ENCODE assay signal across 19 cellular contexts in genomic region chr9:130599625-130600024, GRCh38. TPM values are rescaled to one million over a fixed set of nuclear protein-coding genes. Genes with fewer than 3 reads are reported as not detected.
DNase-seq lines count a peak whose midpoint lies in the region; ATAC-seq, FAIRE-seq and TF ChIP-seq lines count a peak whose summit lies in the region.
"Had no signal": no experiment of that assay in that cellular context is flagged by ENCODE, and none has a peak within 500 bp of the region (broad histone marks: within the 10 kb centered on the region; RNA-seq: fewer than 3 reads in every experiment).

No MANE protein-coding gene starts in this region.

- POLR2A ChIA-PET in AG04450 (lab: Yijun Ruan, JAX) (no interaction called here), H1 (lab: Charles Lee; ENCODE audit: partially characterized antibody) (interaction anchor here (1.7 kb wide), 1 partner anchor 15 kb away, joined by 5 read pairs; no protein-coding TSS in a partner anchor)

- H4K91ac ChIP-seq in H9 (ENCODE audit: insufficient read length, low read depth, low read length) (no peak overlapping the region), H1 (replicated peaks; ENCODE audit: insufficient read length, low read length) (no peak overlapping the region)

- H3K9me3 ChIP-seq in AG04450 (ENCODE audit: control insufficient read depth, insufficient read depth, low read length) (no peaks in the 10 kb centered on the region), H9 (ENCODE audit: control insufficient read depth, low read depth, low read length) (no peaks in the 10 kb centered on the region), H1 (ENCODE audit: insufficient read depth in 2 of 2, low read depth in 1 of 2, low read length in 1 of 2) (no peaks in the 10 kb centered on the region), right lobe of liver (no peaks in the 10 kb centered on the region)

- H4K5ac ChIP-seq in H9 (ENCODE audit: insufficient read length, low read depth, low read length) (no peak overlapping the region), H1 (ENCODE audit: insufficient read length, low read depth, low read length) (no peak overlapping the region)

- peak overlapping the region; percentile 30 for H3K4me2 ChIP-seq in H9 (ENCODE audit: insufficient read depth, insufficient read length, low read length)
- peak overlapping the region; percentile 41 to 42 for H3K4me2 ChIP-seq in H1 (ENCODE audit: insufficient read depth in 1 of 2, low read depth in 2 of 2, low read length in 2 of 2)

- no peak for TF ChIP-seq RAD21 in H1 (IDR thresholded peaks at IDR 0.05 in 1 of 2, conservative IDR thresholded peaks at IDR 0.05 in 1 of 2; ENCODE audit: low read depth in 2 of 2, low read length in 2 of 2)

- peak overlapping the region; percentile 68 to 91 (median 88) for H3K27ac Mint-ChIP-seq in H9
- H3K27ac Mint-ChIP-seq: CD4-positive, alpha-beta T cell had no signal

- CTCF ChIA-PET in AG04450 (lab: Charles Lee), result no interaction called here
- CTCF ChIA-PET in H1 (lab: Charles Lee; ENCODE audit: partially characterized antibody), result interaction anchor here (0.9 to 1.9 kb wide), 7 partner anchors 9 to 271 kb away, joined by 3 to 7 read pairs (median 4); no protein-coding TSS in a partner anchor

- TF ChIP-seq POLR2A in H1 (IDR thresholded peaks at IDR 0.05; ENCODE audit: control extremely low read depth in 1 of 2, low read depth in 2 of 2, low read length in 2 of 2), result no peak
- no peak for TF ChIP-seq POLR2A in right lobe of liver (IDR thresholded peaks at IDR 0.05)

- H4K8ac ChIP-seq in H9 (replicated peaks; ENCODE audit: insufficient read length, low read depth, low read length) (no peak overlapping the region), H1 (ENCODE audit: extremely low read depth, insufficient read depth, low read length) (peak overlapping the region; percentile 9; the same call in 1 of the 2 replicates)

- FAIRE-seq in H1 (lab: Jason Lieb, UNC), result peak; percentile 32

- no peak overlapping the region for H3K23ac ChIP-seq in H9 (ENCODE audit: insufficient read length, low read depth, low read length)
- no peak overlapping the region for H3K23ac ChIP-seq in H1 (ENCODE audit: insufficient read length)

- peak overlapping the region; percentile 75 for H3K14ac ChIP-seq in H9 (ENCODE audit: insufficient read depth, low read length)
- H3K14ac ChIP-seq in H1 (ENCODE audit: insufficient read length), result no peak overlapping the region

- H2AK5ac ChIP-seq in H9 (ENCODE audit: insufficient read length, low read length) (no peak overlapping the region), H1 (ENCODE audit: low read depth, low read length) (no peak overlapping the region)

- no CpG with 5 or more reads among the region's 2 CpGs for WGBS in H9 (ENCODE audit: extremely low coverage, insufficient read length, low lambda C conversion rate)
- 63% methylated on average over 2 of the region's 2 CpGs; no CpG with 5 or more reads in 1 of the 2 experiments for WGBS in H1 (ENCODE audit: extremely low coverage in 1 of 2, insufficient coverage in 1 of 2, insufficient read length in 1 of 2, insufficient replicate concordance in 2 of 2, low coverage in 1 of 2, low lambda C conversion rate in 2 of 2, missing lambda C conversion rate in 1 of 2), 2 experiments
- no CpG with 5 or more reads among the region's 2 CpGs for WGBS in right lobe of liver (ENCODE audit: insufficient coverage, low coverage, low lambda C conversion rate, missing lambda C conversion rate)

- H3K18ac ChIP-seq in H9 (ENCODE audit: insufficient read length, low read depth, low read length), result no peak overlapping the region
- no peak overlapping the region for H3K18ac ChIP-seq in H1 (ENCODE audit: extremely low read depth, low read length)

- no peak overlapping the region for H3T11ph ChIP-seq in H9 (ENCODE audit: low read length)

- H2BK20ac ChIP-seq in H9 (ENCODE audit: low read depth, low read length, poor library complexity, severe bottlenecking) (no peak overlapping the region), H1 (ENCODE audit: low read length) (no peak overlapping the region)

- H3K9ac ChIP-seq in H9 (ENCODE audit: extremely low read depth, insufficient read length, low read length), result no peak overlapping the region
- no peak overlapping the region; a peak in 1 of 7 replicates for H3K9ac ChIP-seq in H1 (replicated peaks in 1 of 4; ENCODE audit: extremely low read depth in 1 of 4, low read depth in 3 of 4, low read length in 3 of 4)

- H3K27me3 ChIP-seq in AG04450 (ENCODE audit: control insufficient read depth, insufficient read depth, low read length) (no peaks in the 10 kb centered on the region), H9 (ENCODE audit: insufficient read depth, low read length) (no peaks in the 10 kb centered on the region), H1 (replicated peaks in 1 of 4; ENCODE audit: control insufficient read depth in 3 of 4, extremely low read depth in 1 of 4, insufficient read depth in 3 of 4, low read length in 3 of 4) (no peaks in the 10 kb centered on the region), right lobe of liver (no peaks in the 10 kb centered on the region)

- DNase-seq in AG04450 (ENCODE audit: low read depth, low spot score), result no peak
- peak; percentile 32 for DNase-seq in H9
- DNase-seq in H1 (ENCODE audit: low read depth in 1 of 2, low spot score in 2 of 2), result peak in 1 of 2 experiments; percentile 52
- DNase-seq in right lobe of liver, result peak in 2 of 3 donors; percentile 51 to 63
- no peak for DNase-seq in NK-92 (lab: John Stamatoyannopoulos, UW; ENCODE audit: unreplicated experiment)
- DNase-seq in LoVo (ENCODE audit: low spot score), result no peak
- DNase-seq in Right ventricle myocardium superior, result no peak
- DNase-seq: AML-193; CD4-positive, alpha-beta T cell; DND-41; GF-D8; NCI-H1105; NCI-H187 treated with DMSO at 0.1 percent for 48 hours; NCI-H2171; NCI-H446 treated with DMSO at 0.1 percent for 48 hours; NCI-H748 treated with DMSO at 0.1 percent for 48 hours; SHP77 treated with DMSO at 0.1 percent for 48 hours had no signal

- peaks cover 18 to 77% (median 53%) of the 10 kb centered on the region in 3 experiments; a peak in 6 of 7 replicates for H3K36me3 Mint-ChIP-seq in H9 (ENCODE audit: insufficient read depth in 1 of 3, low read depth in 3 of 3)

- H3K23me2 ChIP-seq in H9 (ENCODE audit: insufficient read length, low read depth, low read length, poor library complexity, severe bottlenecking) (no peaks in the 10 kb centered on the region), H1 (ENCODE audit: low read depth, low read length) (no peaks in the 10 kb centered on the region)

- H3K36me3 ChIP-seq in H1 (ENCODE audit: control insufficient read depth in 2 of 4, insufficient read depth in 4 of 4, low read length in 3 of 4) (peaks cover 7 to 57% (median 18%) of the 10 kb centered on the region in 4 experiments; a peak in 7 of 8 replicates), right lobe of liver (no peaks in the 10 kb centered on the region)

- H3K27ac ChIP-seq in AG04450 (ENCODE audit: low read depth, low read length) (peak overlapping the region; percentile 2), H9 (ENCODE audit: insufficient read length, low read depth, low read length) (peak overlapping the region; percentile 44), H1 (ENCODE audit: low read depth, low read length) (no peak overlapping the region), right lobe of liver (peak overlapping the region in 2 of 3 donors; percentile 1 to 85)

- H3K4me3 ChIP-seq in AG04450 (ENCODE audit: low read depth, low read length) (no peak overlapping the region), H1 (ENCODE audit: extremely low read depth in 1 of 4, insufficient read depth in 2 of 4, low read depth in 3 of 4, low read length in 4 of 4) (no peak overlapping the region), right lobe of liver (no peak overlapping the region)

- TF ChIP-seq CTCF in AG04450 (IDR thresholded peaks at IDR 0.05; ENCODE audit: low read depth, low read length) (no peak), H9 (conservative IDR thresholded peaks at IDR 0.05) (no peak), H1 (IDR thresholded peaks at IDR 0.05; ENCODE audit: control extremely low read depth in 1 of 3, insufficient read depth in 1 of 3, low read depth in 1 of 3, low read length in 3 of 3) (no peak), right lobe of liver (IDR thresholded peaks at IDR 0.05) (no peak)

- H4K20me1 ChIP-seq in H9 (ENCODE audit: control insufficient read depth, insufficient read depth, insufficient read length), result no peaks in the 10 kb centered on the region
- peaks cover 5 to 6% of the 10 kb centered on the region in 2 experiments for H4K20me1 ChIP-seq in H1 (replicated peaks in 1 of 2; ENCODE audit: control insufficient read depth in 1 of 2, insufficient read depth in 2 of 2, low read length in 2 of 2)

- H3K56ac ChIP-seq in H9 (ENCODE audit: insufficient read length, low read depth, low read length) (no peak overlapping the region), H1 (replicated peaks; ENCODE audit: insufficient read length, low read depth, low read length) (no peak overlapping the region)

- peaks cover 11 to 16% of the 10 kb centered on the region in 2 experiments for H3K4me1 Mint-ChIP-seq in H9

- H2AFZ ChIP-seq in H9 (ENCODE audit: low read length), result no peak overlapping the region
- H2AFZ ChIP-seq in H1 (ENCODE audit: low read length), result no peak overlapping the region

- TF ChIP-seq EP300 in H1 (IDR thresholded peaks at IDR 0.05; ENCODE audit: borderline replicate concordance in 1 of 2, low read depth in 2 of 2, low read length in 2 of 2), result no peak

- H3K27me3 Mint-ChIP-seq in H9 (ENCODE audit: low read depth), result no peaks in the 10 kb centered on the region
- H3K27me3 Mint-ChIP-seq: CD4-positive, alpha-beta T cell had no signal

- H3K4ac ChIP-seq in H9 (ENCODE audit: low read depth, low read length) (no peak overlapping the region), H1 (replicated peaks; ENCODE audit: insufficient read length, low read depth, low read length) (no peak overlapping the region)

- intact Hi-C loops in right lobe of liver (cut with DNase I) (no loop called here), Right ventricle myocardium superior (cut with DNase I) (no loop called here)

- H2BK120ac ChIP-seq in H9 (ENCODE audit: low read depth, low read length, poor library complexity, severe bottlenecking), result no peak overlapping the region
- H2BK120ac ChIP-seq in H1 (replicated peaks; ENCODE audit: low read depth, low read length), result no peak overlapping the region

- peak overlapping the region in 1 of 2 experiments; percentile 43; a peak in 1 of 5 replicates for H3K4me3 Mint-ChIP-seq in H9
- H3K4me3 Mint-ChIP-seq: CD4-positive, alpha-beta T cell had no signal

- H3K9me3 Mint-ChIP-seq in H9, result no peaks in the 10 kb centered on the region
- H3K9me3 Mint-ChIP-seq: CD4-positive, alpha-beta T cell had no signal

- H3K4me1 ChIP-seq in H9 (ENCODE audit: insufficient read depth, low read length), result peaks cover 3% of the 10 kb centered on the region; the same call in 1 of the 2 replicates
- peaks cover 2 to 6% (median 6%) of the 10 kb centered on the region in 4 experiments; a peak in 6 of 7 replicates for H3K4me1 ChIP-seq in H1 (replicated peaks in 1 of 4; ENCODE audit: control insufficient read depth in 3 of 4, insufficient read depth in 4 of 4, low read length in 3 of 4)
- H3K4me1 ChIP-seq in right lobe of liver, result peaks cover 0 to 65% (median 32%) of the 10 kb centered on the region in 4 donors

- H3K79me1 ChIP-seq in H9 (ENCODE audit: insufficient read depth, low read depth, low read length, poor library complexity, severe bottlenecking) (peaks cover 6% of the 10 kb centered on the region), H1 (ENCODE audit: low read depth, low read length) (peaks cover 5% of the 10 kb centered on the region)

- H2BK5ac ChIP-seq in H9 (ENCODE audit: insufficient read length, low read length) (no peak overlapping the region), H1 (ENCODE audit: low read depth, low read length) (0 out of 2 replicates have a peak overlapping the region, but pooled peaks have one; percentile 46)

- ATAC-seq in right lobe of liver (peak in 2 of 4 donors; percentile 34 to 49), GM21723 (IDR thresholded peaks at IDR 0.05; ENCODE audit: unreplicated experiment) (no peak), Right ventricle myocardium superior (ENCODE audit: poor library complexity) (no peak)
- ATAC-seq: Panc1 had no signal

- H2BK15ac ChIP-seq in H9 (ENCODE audit: low read depth, low read length) (no peak overlapping the region), H1 (ENCODE audit: low read length) (no peak overlapping the region)

- H3K79me2 ChIP-seq in H9 (ENCODE audit: insufficient read depth, low read length) (no peaks in the 10 kb centered on the region), H1 (ENCODE audit: control insufficient read depth in 1 of 2, insufficient read depth in 2 of 2, low read length in 2 of 2) (peaks cover 0 to 18% of the 10 kb centered on the region in 2 experiments; a peak in 1 of 4 replicates)

- H2BK12ac ChIP-seq in H9 (ENCODE audit: insufficient read length, low read depth, low read length), result no peak overlapping the region
- H2BK12ac ChIP-seq in H1 (ENCODE audit: low read depth, low read length), result 0 out of 2 replicates have a peak overlapping the region, but pooled peaks have one; percentile 43

RNA-seq across cellular contexts. Expression of gene FUBP3, which starts 20.2 kb away (rescaled TPM):
- polyA plus RNA-seq in AG04450 (2011; rRNA removed) (31.2 and 32.8 TPM in 2 replicates), H1 (2011; rRNA removed) (23.7 and 31.2 TPM in 2 replicates)
- polyA minus RNA-seq in AG04450 (2011; rRNA and poly(A)+ RNA removed), result 24.8 and 40.1 TPM in 2 replicates
- total RNA-seq in H9 (2021) (78.6 and 83.5 TPM in 2 replicates), right lobe of liver (10 to 100 TPM; 21.3 to 35.7 (median 25.2) TPM), Right ventricle myocardium superior (23.0 TPM)
- total RNA-seq in H1 (2021; fragmentation: NEBNext Ultra II Directional; extraction: Animal tissue kit (Norgen Biotek cat#: 25700)), result 70.1 and 76.4 TPM in 2 replicates
- polyA plus RNA-seq in H1 (2011; cell fraction: cytosol; rRNA removed), result 38.6 TPM
- polyA plus RNA-seq in H1 (2011; cell fraction: nucleus; rRNA removed), result 83.6 TPM
- polyA plus RNA-seq in H1 (2012, experiment 1 of 2), result 56.5 to 87.8 TPM (median 61.8 TPM) in 4 replicates
- polyA plus RNA-seq in H1 (2012, experiment 2 of 2), result 8.9 TPM
- 34.5 TPM for polyA plus RNA-seq in H1 (2013, experiment 1 of 2)
- polyA plus RNA-seq in H1 (2013, experiment 2 of 2), result 34.2 TPM
- polyA minus RNA-seq in H1 (2011; rRNA and poly(A)+ RNA removed), result 34.3 and 44.6 TPM in 2 replicates
- polyA minus RNA-seq in H1 (2011; cell fraction: cytosol; rRNA and poly(A)+ RNA removed), result 91.9 TPM
- 43.3 TPM for polyA minus RNA-seq in H1 (2011; cell fraction: nucleus; rRNA and poly(A)+ RNA removed)

Comparison
In these comparisons a context has a peak if more than half of its experiments do, and no peak if none do; other contexts are left out.
1. DNase-seq: peak in H9 (single experiment) and right lobe of liver (2 of 3); none in AG04450 (single experiment), NK-92 (single experiment), LoVo (single experiment) and Right ventricle myocardium superior (single experiment).